Comparison of ENCODE assay signal across 17 cellular contexts in genomic region chr10:17713133-17713532, GRCh38. TPM values are rescaled to one million over a fixed set of nuclear protein-coding genes. Genes with fewer than 3 reads are reported as not detected.
DNase-seq lines count a peak whose midpoint lies in the region; ATAC-seq and TF ChIP-seq lines count a peak whose summit lies in the region.
"Had no signal": no experiment of that assay in that cellular context is flagged by ENCODE, and none has a peak within 500 bp of the region (broad histone marks: within the 10 kb centered on the region; RNA-seq: fewer than 3 reads in every experiment).

No MANE protein-coding gene starts in this region.

- H3K4me1 Mint-ChIP-seq in activated T-cell treated with anti-CD3 and anti-CD28 coated beads, Interleukin-2, amount 50 U/mL, for 24 hours (ENCODE audit: low read depth), result no peaks in the 10 kb centered on the region
- H3K4me1 Mint-ChIP-seq in activated T-cell treated with anti-CD3 and anti-CD28 coated beads, Interleukin-2, amount 50 U/mL, for 4 hours (ENCODE audit: low read depth), result no peaks in the 10 kb centered on the region
- H3K4me1 Mint-ChIP-seq in endothelial cell (ENCODE audit: unreplicated experiment), result peaks cover 12% of the 10 kb centered on the region
- H3K4me1 Mint-ChIP-seq in type B pancreatic cell (ENCODE audit: unreplicated experiment), result peaks cover 9% of the 10 kb centered on the region

- DNase-seq in activated T-cell treated with anti-CD3 and anti-CD28 coated beads, Interleukin-2, amount 50 U/mL, for 24 hours, result no peak
- no peak for DNase-seq in activated T-cell treated with anti-CD3 and anti-CD28 coated beads, Interleukin-2, amount 50 U/mL, for 4 hours
- DNase-seq in endothelial cell (ENCODE audit: low spot score) (no peak), midbrain (lab: John Stamatoyannopoulos, UW) (peak; percentile 12), type B pancreatic cell (ENCODE audit: extremely low spot score, unreplicated experiment) (no peak), AG08395 (ENCODE audit: low spot score) (no peak), NCI-H748 treated with DMSO at 0.1 percent for 48 hours (lab: John Stamatoyannopoulos, UW) (no peak)
- DNase-seq: activated CD8-positive, alpha-beta memory T cell treated with anti-CD3 and anti-CD28 coated beads for 24 hours; activated effector memory CD4-positive, alpha-beta T cell treated with Interleukin-2 at 50 U/mL for 16 hours; CD4-positive, alpha-beta T cell; foreskin fibroblast; mesendoderm; NCI-H1694; NCI-H446 treated with DMSO at 0.1 percent for 48 hours; OCI-M1; stimulated activated CD4-positive, alpha-beta T cell treated with anti-CD3 and anti-CD28 coated beads, Interleukin-15, amount 100 ng/mL, for 24 hours had no signal

- TF ChIP-seq CTCF in endothelial cell (IDR thresholded peaks at IDR 0.05; ENCODE audit: unreplicated experiment) (no peak), type B pancreatic cell (conservative IDR thresholded peaks at IDR 0.05) (no peak)

- ATAC-seq in activated T-cell treated with anti-CD3 and anti-CD28 coated beads, Interleukin-2, amount 50 U/mL, for 4 hours, result no peak
- no peak for ATAC-seq in HG02981 (IDR thresholded peaks at IDR 0.05; ENCODE audit: unreplicated experiment)

- H3K27me3 Mint-ChIP-seq in activated T-cell treated with anti-CD3 and anti-CD28 coated beads, Interleukin-2, amount 50 U/mL, for 24 hours, result no peaks in the 10 kb centered on the region
- H3K27me3 Mint-ChIP-seq in activated T-cell treated with anti-CD3 and anti-CD28 coated beads, Interleukin-2, amount 50 U/mL, for 4 hours (ENCODE audit: low read depth), result no peaks in the 10 kb centered on the region
- H3K27me3 Mint-ChIP-seq in endothelial cell (ENCODE audit: unreplicated experiment) (no peaks in the 10 kb centered on the region), type B pancreatic cell (no peaks in the 10 kb centered on the region)
- H3K27me3 Mint-ChIP-seq: CD4-positive, alpha-beta T cell had no signal

- peak overlapping the region; percentile 36 for H3K27ac Mint-ChIP-seq in activated T-cell treated with anti-CD3 and anti-CD28 coated beads, Interleukin-2, amount 50 U/mL, for 24 hours
- H3K27ac Mint-ChIP-seq in endothelial cell (ENCODE audit: unreplicated experiment) (peak overlapping the region; percentile 43), type B pancreatic cell (peak overlapping the region; percentile 22)
- H3K27ac Mint-ChIP-seq: CD4-positive, alpha-beta T cell had no signal

- peaks cover 95% of the 10 kb centered on the region for H3K36me3 Mint-ChIP-seq in activated T-cell treated with anti-CD3 and anti-CD28 coated beads, Interleukin-2, amount 50 U/mL, for 24 hours (ENCODE audit: low read depth)
- peaks cover 51% of the 10 kb centered on the region for H3K36me3 Mint-ChIP-seq in activated T-cell treated with anti-CD3 and anti-CD28 coated beads, Interleukin-2, amount 50 U/mL, for 4 hours (ENCODE audit: insufficient read depth)
- H3K36me3 Mint-ChIP-seq in endothelial cell (ENCODE audit: low read depth, unreplicated experiment) (peaks cover 22% of the 10 kb centered on the region), type B pancreatic cell (peaks cover 29% of the 10 kb centered on the region)

- H3K9me3 Mint-ChIP-seq in activated T-cell treated with anti-CD3 and anti-CD28 coated beads, Interleukin-2, amount 50 U/mL, for 24 hours, result peaks cover 3% of the 10 kb centered on the region
- no peaks in the 10 kb centered on the region for H3K9me3 Mint-ChIP-seq in activated T-cell treated with anti-CD3 and anti-CD28 coated beads, Interleukin-2, amount 50 U/mL, for 4 hours
- H3K9me3 Mint-ChIP-seq in endothelial cell (ENCODE audit: unreplicated experiment) (no peaks in the 10 kb centered on the region), type B pancreatic cell (no peaks in the 10 kb centered on the region)
- H3K9me3 Mint-ChIP-seq: CD4-positive, alpha-beta T cell had no signal

- H3K4me3 Mint-ChIP-seq in activated T-cell treated with anti-CD3 and anti-CD28 coated beads, Interleukin-2, amount 50 U/mL, for 24 hours, result no peak overlapping the region
- H3K4me3 Mint-ChIP-seq in activated T-cell treated with anti-CD3 and anti-CD28 coated beads, Interleukin-2, amount 50 U/mL, for 4 hours, result no peak overlapping the region
- no peak overlapping the region for H3K4me3 Mint-ChIP-seq in endothelial cell (ENCODE audit: unreplicated experiment)
- peak overlapping the region; percentile 82 for H3K4me3 Mint-ChIP-seq in type B pancreatic cell
- H3K4me3 Mint-ChIP-seq: CD4-positive, alpha-beta T cell had no signal

RNA-seq across cellular contexts. Expression of gene TMEM236, which starts 38.9 kb away (rescaled TPM):
- total RNA-seq in activated T-cell treated with anti-CD3 and anti-CD28 coated beads, Interleukin-2, amount 50 U/mL, for 4 hours, result under 1 TPM; 0.03 to 0.11 (median 0.05) TPM
- total RNA-seq in endothelial cell (ENCODE audit: unreplicated experiment) (0.05 TPM), type B pancreatic cell (ENCODE audit: low replicate concordance) (11.6 and 14.7 TPM in 2 replicates)

Comparison
In these comparisons a context has a peak if more than half of its experiments do, and no peak if none do; other contexts are left out.
1. RNA of gene TMEM236, which starts 38.9 kb away (total RNA-seq): 11.6 to 14.7 TPM in type B pancreatic cell; 0.05 TPM in endothelial cell (single experiment) and 0.03 to 0.11 TPM in activated T-cell treated with anti-CD3 and anti-CD28 coated beads, Interleukin-2, amount 50 U/mL, for 4 hours; every median in the first group is over 10 times any median in the second.
2. Peak in every context shown above with its lines, with median percentiles within 50 percentile points of each other: H3K27ac Mint-ChIP-seq.